ENCODE assay signal across 8 cellular contexts in the genomic region with DNA sequence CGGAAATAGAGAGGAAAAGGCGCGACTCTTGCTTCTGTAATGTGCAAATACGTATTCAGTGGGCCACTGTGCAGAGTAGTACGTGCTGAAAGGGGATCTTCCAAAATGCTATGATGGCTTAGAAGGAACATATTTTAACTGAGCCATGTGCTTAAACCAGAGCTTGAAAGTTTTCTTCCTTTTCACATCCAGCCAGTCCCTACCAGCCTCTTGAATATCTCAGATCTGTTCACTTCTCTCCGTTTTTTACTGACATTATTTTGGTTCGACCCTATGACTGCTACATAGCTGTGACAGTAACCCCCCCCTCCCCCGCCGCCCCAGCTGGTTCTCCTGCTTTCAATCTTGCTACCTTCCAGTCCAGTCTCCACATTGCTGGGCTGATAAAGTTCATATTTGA. TPM values are rescaled to one million over a fixed set of nuclear protein-coding genes. Genes with fewer than 3 reads are reported as not detected.
DNase-seq lines count a peak whose midpoint lies in the region; ATAC-seq, FAIRE-seq and TF ChIP-seq lines count a peak whose summit lies in the region.

No MANE protein-coding gene starts in this region.

- ATAC-seq in GM18517 (IDR thresholded peaks at IDR 0.05; ENCODE audit: unreplicated experiment) = no peak

- peak; percentile 45 for FAIRE-seq in GM19239 (lab: Jason Lieb, UNC)

- POLR2A ChIA-PET in RWPE1 (lab: Yijun Ruan, JAX; ENCODE audit: low non-redundant PET) = interaction anchor here (0.6 kb wide), 1 partner anchor 258 kb away, joined by 7 read pairs; no protein-coding TSS in a partner anchor

- 2 to 3% methylated on average over 9 of the region's 9 CpGs for WGBS in sigmoid colon, 2 donors

- TF ChIP-seq POLR2A in erythroblast (IDR thresholded peaks at IDR 0.05; ENCODE audit: low read length) (no peak), sigmoid colon (IDR thresholded peaks at IDR 0.05) (no peak)

- H3K4me3 ChIP-seq in sigmoid colon = peak overlapping the region in 3 of 4 donors; percentile 57 to 70 (median 60)

- CTCF ChIA-PET in RWPE1 (lab: Yijun Ruan, JAX) = interaction anchor here (0.6 to 1.1 kb wide), 3 partner anchors 35 to 506 kb away, joined by 3 to 5 read pairs (median 3); no protein-coding TSS in a partner anchor

- H3K27ac ChIP-seq in RWPE1 (peak overlapping the region; percentile 93; the same call in 1 of the 2 replicates), sigmoid colon (no peak overlapping the region)

- H3K36me3 ChIP-seq in sigmoid colon = no peaks in the 10 kb centered on the region

- DNase-seq in GM19239 (ENCODE audit: insufficient read length, low spot score) = no peak
- DNase-seq in RWPE1 (ENCODE audit: low spot score) = peak; percentile 8
- DNase-seq in erythroblast (lab: John Stamatoyannopoulos, UW) = peak; percentile 62 to 63
- DNase-seq in sigmoid colon = no peak
- DNase-seq in islet precursor cell = no peak
- DNase-seq in NOMO-1 treated with dmso at 0.1 percent for 144 hours (lab: John Stamatoyannopoulos, UW; ENCODE audit: unreplicated experiment) = no peak
- DNase-seq in HuH-7.5 (ENCODE audit: low spot score) = no peak

- H3K9me3 ChIP-seq in sigmoid colon = no peaks in the 10 kb centered on the region

- no peaks in the 10 kb centered on the region for H3K27me3 ChIP-seq in sigmoid colon

- TF ChIP-seq CTCF in RWPE1 (conservative IDR thresholded peaks at IDR 0.05; ENCODE audit: low read depth) (no peak), sigmoid colon (IDR thresholded peaks at IDR 0.05) (no peak)

- intact Hi-C loops in sigmoid colon (cut with DNase I) = loop anchor here (5.0 to 10.0 kb wide), 3 partner anchors 170 to 913 kb away; partner anchors contain the start of gene RAB30

- H3K4me1 ChIP-seq in sigmoid colon = peaks cover 0 to 31% (median 26%) of the 10 kb centered on the region in 4 donors

- no peak for TF ChIP-seq EP300 in sigmoid colon (IDR thresholded peaks at IDR 0.05)

RNA-seq across cellular contexts. Expression of gene DDIAS, which starts 0.6 kb away (rescaled TPM):
- total RNA-seq in sigmoid colon = under 1 TPM in 3 of 4 donors, not detected in 1; 0.16 to 0.71 (median 0.41) TPM
- 1 to 10 TPM in 1 of 3 donors, under 1 TPM in 2; 0.60 to 3.1 (median 0.92) TPM for polyA plus RNA-seq in sigmoid colon

RNA-seq across cellular contexts. Expression of gene PRCP, which starts 1.9 kb away (rescaled TPM):
- 10 to 100 TPM; 27.4 to 40.2 (median 35.5) TPM for total RNA-seq in sigmoid colon
- 10 to 100 TPM; 12.6 to 32.0 (median 23.6) TPM for polyA plus RNA-seq in sigmoid colon

Comparison
In these comparisons a context has a peak if more than half of its experiments do, and no peak if none do; other contexts are left out.
1. DNase-seq: peak in RWPE1 (single experiment) and erythroblast (2 of 2); none in GM19239 (single experiment), sigmoid colon (single experiment), islet precursor cell (single experiment), NOMO-1 treated with dmso at 0.1 percent for 144 hours (single experiment) and HuH-7.5 (single experiment).